Comparison of ENCODE assay signal across 28 cellular contexts in genomic region chr18:77940566-77940965, GRCh38.
"Had no signal": no experiment of that assay in that cellular context is flagged by ENCODE, and none has a peak within 500 bp of the region (broad histone marks: within the 10 kb centered on the region; RNA-seq: fewer than 3 reads in every experiment).

No MANE protein-coding gene starts in this region.

- H2AFZ ChIP-seq: PC-9 had no signal

- H3K36me3 ChIP-seq: SJCRH30 had no signal

- H3K4me1 ChIP-seq: SJCRH30 had no signal

- FAIRE-seq: RCC 7860 had no signal

- H3K9ac ChIP-seq: KMS-11 had no signal

- H3K27ac ChIP-seq: KMS-11, PC-9, RWPE1, SJCRH30, SK-N-MC had no signal

- H3K4me2 ChIP-seq: KMS-11, PC-9 had no signal

- H3K27me3 ChIP-seq: SJCRH30 had no signal

- H3K4me3 ChIP-seq: PC-9, SJCRH30, SK-N-MC had no signal

- DNase-seq: Karpas-422, KBM-7, MM.1S, MV-4-11, NCI-H1092, NCI-H1105, NCI-H1417 treated with DMSO at 0.1 percent for 48 hours, NCI-H1436 treated with DMSO at 0.1 percent for 48 hours, NCI-H1694 treated with DMSO at 0.1 percent for 48 hours, NCI-H1930, NCI-H2029 treated with DMSO at 0.1 percent for 48 hours, NCI-H2081 treated with DMSO at 0.1 percent for 48 hours, NCI-H2107, NCI-H2171, NCI-H226, NCI-H446 treated with DMSO at 0.1 percent for 48 hours, NCI-H510A, NCI-H524 treated with DMSO at 0.1 percent for 48 hours, NCI-H526 treated with DMSO at 0.1 percent for 48 hours, NCI-H774, PC-9, SHP77, SIG-M5, SJCRH30 had no signal

- H3K9me3 ChIP-seq: SJCRH30 had no signal
